ENCODE assay signal across 16 cellular contexts in the genomic region with DNA sequence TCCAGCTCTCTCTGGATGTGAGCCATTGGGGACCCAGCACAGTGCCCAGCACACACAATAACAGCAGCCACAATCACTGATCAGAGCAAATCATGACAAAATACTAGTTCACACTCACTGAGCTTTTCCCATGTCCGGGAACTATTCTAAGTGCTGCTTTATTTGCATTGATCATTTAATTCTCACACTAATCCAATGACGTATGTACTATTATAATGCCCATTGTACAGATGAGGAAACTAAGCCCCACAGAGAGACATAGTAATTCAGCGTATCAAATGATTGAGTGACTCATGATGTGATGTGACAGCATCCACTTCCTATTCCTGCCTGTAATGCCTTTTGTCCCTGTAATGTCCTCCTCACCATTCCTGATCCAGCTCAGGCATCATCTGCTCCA. TPM values are rescaled to one million over a fixed set of nuclear protein-coding genes. Genes with fewer than 3 reads are reported as not detected.
A peak's percentile ranks its signal among the peaks of the same experiment; 100 is the strongest.
DNase-seq lines count a peak whose midpoint lies in the region; ATAC-seq and TF ChIP-seq lines count a peak whose summit lies in the region.
"Had no signal": no experiment of that assay in that cellular context is flagged by ENCODE, and none has a peak within 500 bp of the region (broad histone marks: within the 10 kb centered on the region; RNA-seq: fewer than 3 reads in every experiment).

No MANE protein-coding gene starts in this region.

- H3K27ac ChIP-seq in PC-3 (ENCODE audit: low read length) (no peak overlapping the region), colonic mucosa (no peak overlapping the region)
- H3K27ac ChIP-seq: C4-2B had no signal

- H3K4me3 ChIP-seq in PC-3 (ENCODE audit: low read length) (no peak overlapping the region), colonic mucosa (no peak overlapping the region)
- H3K4me3 ChIP-seq: GM23338 had no signal

- peak overlapping the region; percentile 10 for H3K4me3 Mint-ChIP-seq in type B pancreatic cell
- H3K4me3 Mint-ChIP-seq: CD4-positive, alpha-beta memory T cell; GM23338 had no signal

- BruUV-seq in PC-3 (replicated peaks; lab: Mats Ljungman, UMichigan): no TSS peak

- H3K9me3 ChIP-seq in PC-3 (ENCODE audit: low read length) (no peaks in the 10 kb centered on the region), colonic mucosa (no peaks in the 10 kb centered on the region)

- no peak for TF ChIP-seq CTCF in PC-3 (conservative IDR thresholded peaks at IDR 0.05; ENCODE audit: low read depth, low read length)
- no peak for TF ChIP-seq CTCF in colonic mucosa (IDR thresholded peaks at IDR 0.05)
- no peak for TF ChIP-seq CTCF in type B pancreatic cell (conservative IDR thresholded peaks at IDR 0.05)

- H3F3A ChIP-seq in PC-3 (ENCODE audit: low read length, unreplicated experiment): no peaks in the 10 kb centered on the region

- H3K79me2 ChIP-seq in PC-3 (ENCODE audit: low read length): no peaks in the 10 kb centered on the region

- no peaks in the 10 kb centered on the region for H3K4me1 Mint-ChIP-seq in type B pancreatic cell (ENCODE audit: unreplicated experiment)

- H3K27me3 Mint-ChIP-seq in type B pancreatic cell: peaks cover 16% of the 10 kb centered on the region

- H3K4me2 ChIP-seq in PC-3 (ENCODE audit: low read length): no peak overlapping the region
- H3K4me2 ChIP-seq: GM23338 had no signal

- H2AFZ ChIP-seq in PC-3 (ENCODE audit: low read length): no peak overlapping the region
- H2AFZ ChIP-seq: GM23338 had no signal

- no peaks in the 10 kb centered on the region for H3K36me3 Mint-ChIP-seq in type B pancreatic cell
- H3K36me3 Mint-ChIP-seq: CD4-positive, alpha-beta memory T cell had no signal

- H3K9me2 ChIP-seq in PC-3 (replicated peaks; ENCODE audit: low read length): no peaks in the 10 kb centered on the region

- H3K36me3 ChIP-seq in PC-3 (ENCODE audit: low read depth, low read length): no peaks in the 10 kb centered on the region
- no peaks in the 10 kb centered on the region for H3K36me3 ChIP-seq in colonic mucosa

- H3K9me3 Mint-ChIP-seq in type B pancreatic cell: no peaks in the 10 kb centered on the region
- H3K9me3 Mint-ChIP-seq: GM23338 had no signal

- H3K4me1 ChIP-seq in PC-3 (ENCODE audit: insufficient read depth, low read length) (peaks cover 29% of the 10 kb centered on the region), colonic mucosa (no peaks in the 10 kb centered on the region)

- peak; percentile 28 for DNase-seq in PC-3
- peak; percentile 12 for DNase-seq in colonic mucosa
- DNase-seq in type B pancreatic cell (ENCODE audit: extremely low spot score, unreplicated experiment): no peak
- DNase-seq: AML-193; CD4-positive, alpha-beta memory T cell; DMS79 treated with DMSO at 0.1 percent for 48 hours; GF-D8 had no signal

- H4K20me1 ChIP-seq in PC-3 (ENCODE audit: low read length): no peaks in the 10 kb centered on the region

- H3K27ac Mint-ChIP-seq in type B pancreatic cell: no peak overlapping the region
- H3K27ac Mint-ChIP-seq: CD4-positive, alpha-beta memory T cell; GM23338 had no signal

- peaks cover 38% of the 10 kb centered on the region for H3K27me3 ChIP-seq in PC-3 (ENCODE audit: low read length)
- H3K27me3 ChIP-seq in colonic mucosa: no peaks in the 10 kb centered on the region

- CTCF ChIA-PET in PC-3 (lab: Charles Lee): no interaction called here

- ATAC-seq in PC-3 (no peak), esophagus mucosa (peak; percentile 40), GM18868 (IDR thresholded peaks at IDR 0.05; ENCODE audit: unreplicated experiment) (no peak), GM21381 (IDR thresholded peaks at IDR 0.05; ENCODE audit: unreplicated experiment) (no peak), HG02852 (IDR thresholded peaks at IDR 0.05; ENCODE audit: unreplicated experiment) (no peak), GM19328 (IDR thresholded peaks at IDR 0.05; ENCODE audit: unreplicated experiment) (no peak)
- ATAC-seq: GM23338, HCT116 had no signal

- no peak overlapping the region for H3K9ac ChIP-seq in PC-3 (ENCODE audit: low read length)
- H3K9ac ChIP-seq in colonic mucosa (ENCODE audit: low read depth in 2 of 2, low read length in 2 of 2): no peak overlapping the region

- intact Hi-C loops in PC-3 (cut with micrococcal nuclease) (no loop called here), colonic mucosa (cut with DNase I) (no loop called here)

- POLR2A ChIA-PET in PC-3 (lab: Charles Lee; ENCODE audit: unreplicated experiment): no interaction called here

RNA-seq across cellular contexts. Expression of gene S100A8, which starts 1.9 kb away (rescaled TPM):
- total RNA-seq in PC-3 (2014; rRNA removed): 0.29 TPM in 1 of 2 replicates, not detected in the other
- 1 to 10 TPM in 1 of 2 donors, under 1 TPM in 1; 0.79 to 6.9 TPM for total RNA-seq in colonic mucosa
- 27,439 TPM for total RNA-seq in esophagus mucosa
- 667 and 678 TPM in 2 replicates for total RNA-seq in type B pancreatic cell (ENCODE audit: low replicate concordance)
- total RNA-seq: GM23338, HT-29 had no signal

RNA-seq across cellular contexts. Expression of gene S100A12, which starts 17.4 kb away (rescaled TPM):
- total RNA-seq in PC-3 (2014; rRNA removed) (not detected in 2 replicates), colonic mucosa (not detected), esophagus mucosa (65.2 TPM), type B pancreatic cell (ENCODE audit: low replicate concordance) (0.62 TPM in 1 of 2 replicates, not detected in the other)
- total RNA-seq: CD4-positive, alpha-beta memory T cell; GM23338; HT-29 had no signal

RNA-seq across cellular contexts. Expression of gene S100A7A, which starts 23.5 kb away (rescaled TPM):
- not detected in 2 replicates for total RNA-seq in PC-3 (2014; rRNA removed)
- not detected for total RNA-seq in colonic mucosa
- total RNA-seq in esophagus mucosa: 24.6 TPM
- not detected in 2 replicates for total RNA-seq in type B pancreatic cell (ENCODE audit: low replicate concordance)
- total RNA-seq: CD4-positive, alpha-beta memory T cell; GM23338; HT-29 had no signal

RNA-seq across cellular contexts. Expression of gene S100A9, which starts 35.2 kb away (rescaled TPM):
- total RNA-seq in PC-3 (2014; rRNA removed) (482 and 559 TPM in 2 replicates), colonic mucosa (10 to 100 TPM; 16.3 to 34.9 TPM), esophagus mucosa (34,355 TPM), type B pancreatic cell (ENCODE audit: low replicate concordance) (1,065 and 1,707 TPM in 2 replicates)
- total RNA-seq: GM23338 had no signal

RNA-seq across cellular contexts. Expression of gene PGLYRP4, which starts 44.2 kb away (rescaled TPM):
- not detected in 2 replicates for total RNA-seq in PC-3 (2014; rRNA removed)
- not detected for total RNA-seq in colonic mucosa
- total RNA-seq in esophagus mucosa: 14.5 TPM
- total RNA-seq in type B pancreatic cell (ENCODE audit: low replicate concordance): 4.4 and 5.9 TPM in 2 replicates
- total RNA-seq: CD4-positive, alpha-beta memory T cell; GM23338; HT-29 had no signal

Comparison
In these comparisons a context has a peak if more than half of its experiments do, and no peak if none do; other contexts are left out.
1. RNA of gene S100A8, which starts 1.9 kb away (total RNA-seq): 27,439 TPM in esophagus mucosa (single experiment) and 667 to 678 TPM in type B pancreatic cell; 0.79 to 6.9 TPM in colonic mucosa and 0.29 TPM in PC-3; every median in the first group is over 10 times any median in the second.
2. RNA of gene S100A12, which starts 17.4 kb away (total RNA-seq): 65.2 TPM in esophagus mucosa (single experiment); 0.62 TPM in type B pancreatic cell, not detected in colonic mucosa and not detected in PC-3; every median in the first group is over 10 times any median in the second.
3. RNA of gene S100A7A, which starts 23.5 kb away (total RNA-seq): 24.6 TPM in esophagus mucosa (single experiment); not detected in type B pancreatic cell, not detected in PC-3 and not detected in colonic mucosa; every median in the first group is over 10 times any median in the second.